Comparison of ENCODE assay signal across 21 cellular contexts in genomic region chr14:102502571-102502970, GRCh38.
"Had no signal": no experiment of that assay in that cellular context is flagged by ENCODE, and none has a peak within 500 bp of the region (broad histone marks: within the 10 kb centered on the region; RNA-seq: fewer than 3 reads in every experiment).

No MANE protein-coding gene starts in this region.

- H3K27me3 Mint-ChIP-seq: naive B cell had no signal

- H3K4me3 ChIP-seq: coronary artery, lower lobe of right lung, tibial artery, upper lobe of left lung, uterus had no signal

- H3K27me3 ChIP-seq: foreskin keratinocyte, neutrophil, tibial artery, upper lobe of left lung, uterus had no signal

- H3K27ac ChIP-seq: coronary artery, foreskin keratinocyte, lower lobe of right lung, neutrophil, tibial artery, upper lobe of left lung, uterus had no signal

- H3K9me3 ChIP-seq: lower lobe of right lung, neutrophil, tibial artery, upper lobe of left lung, uterus had no signal

- DNase-seq: effector CD4-positive, alpha-beta T cell; endodermal cell; foreskin keratinocyte; head of caudate nucleus; hypothalamus; kidney glomerular epithelial cell; lower lobe of right lung; mesenchymal stem cell; midbrain; naive B cell; small intestine; stimulated activated CD4-positive, alpha-beta T cell treated with anti-CD3 and anti-CD28 coated beads, Interleukin-12 subunit alpha, Interleukin-12 subunit beta, amount 100 ng/mL, for 4 hours; stimulated activated naive CD4-positive, alpha-beta T cell treated with Interleukin-2 at 50 U/mL for 16 hours; tibial artery; upper lobe of left lung; uterus had no signal

- ATAC-seq: foreskin keratinocyte, left lobe of liver, lower lobe of right lung, right cardiac atrium had no signal

- H3K4me1 Mint-ChIP-seq: endodermal cell, nephron had no signal

- H3K36me3 ChIP-seq: uterus had no signal

- H3K27ac Mint-ChIP-seq: endodermal cell, naive B cell, nephron had no signal

- H3K9me3 Mint-ChIP-seq: endodermal cell, naive B cell, nephron had no signal

- H3K4me3 Mint-ChIP-seq: endodermal cell, naive B cell, nephron had no signal

- H3K4me1 ChIP-seq: foreskin keratinocyte, tibial artery, uterus had no signal
